Comparison of ENCODE assay signal across 11 cellular contexts in genomic region chr6:157557541-157557940, GRCh38.
DNase-seq lines count a peak whose midpoint lies in the region; ATAC-seq lines count a peak whose summit lies in the region.
"Had no signal": no experiment of that assay in that cellular context is flagged by ENCODE, and none has a peak within 500 bp of the region (broad histone marks: within the 10 kb centered on the region; RNA-seq: fewer than 3 reads in every experiment).

No MANE protein-coding gene starts in this region.

- no peaks in the 10 kb centered on the region for H3K36me3 ChIP-seq in MG63

- H3K27me3 ChIP-seq in MG63 = no peaks in the 10 kb centered on the region

- DNase-seq in germinal center (ENCODE audit: low spot score) (peak; percentile 50), MG63 (no peak), NCI-H2081 (lab: John Stamatoyannopoulos, UW) (no peak), HT-29 (ENCODE audit: low spot score) (no peak), foreskin melanocyte (no peak)
- DNase-seq: activated T-cell treated with anti-CD3 and anti-CD28 coated beads, Interleukin-2, amount 50 U/mL, for 24 hours; hypothalamus had no signal

- no peaks in the 10 kb centered on the region for H3K9me3 ChIP-seq in MG63

- no peak overlapping the region for H3K4me3 ChIP-seq in MG63
- H3K4me3 ChIP-seq: coronary artery had no signal

- ATAC-seq in GM18868 (IDR thresholded peaks at IDR 0.05; ENCODE audit: unreplicated experiment) (peak; percentile 41), GM21717 (IDR thresholded peaks at IDR 0.05; ENCODE audit: unreplicated experiment) (peak; percentile 48), HG03439 (IDR thresholded peaks at IDR 0.05; ENCODE audit: unreplicated experiment) (peak; percentile 37)
